In the genomic region with DNA sequence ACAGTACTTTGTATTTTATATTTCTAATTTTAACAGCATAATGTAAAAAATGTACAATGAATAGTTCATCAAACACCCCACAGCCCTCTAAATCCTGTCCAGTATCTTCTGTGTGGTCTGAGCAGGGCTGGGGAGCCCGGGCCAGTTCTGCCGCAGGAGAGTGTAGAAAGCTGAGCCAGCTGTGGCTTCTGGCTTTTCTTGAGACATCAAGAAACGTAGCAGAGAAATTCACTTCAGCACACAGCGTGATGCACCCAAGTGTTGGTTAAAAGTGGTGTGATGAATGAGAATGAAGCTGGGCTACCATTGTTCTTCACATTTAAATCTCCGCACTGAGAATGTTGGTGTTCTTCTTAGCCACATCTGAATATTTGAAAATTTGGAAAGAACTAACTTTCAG, we compare ENCODE assay signal across 10 cellular contexts. TPM values are rescaled to one million over a fixed set of nuclear protein-coding genes. Genes with fewer than 3 reads are reported as not detected.
A peak's percentile ranks its signal among the peaks of the same experiment; 100 is the strongest.
DNase-seq lines count a peak whose midpoint lies in the region; ATAC-seq and TF ChIP-seq lines count a peak whose summit lies in the region.
"Had no signal": no experiment of that assay in that cellular context is flagged by ENCODE, and none has a peak within 500 bp of the region (broad histone marks: within the 10 kb centered on the region; RNA-seq: fewer than 3 reads in every experiment).

No MANE protein-coding gene starts in this region.

- peak; percentile 8 for DNase-seq in MG63
- DNase-seq in MCF 10A (ENCODE audit: unreplicated experiment): no peak
- no peak for DNase-seq in kidney glomerular epithelial cell (lab: John Stamatoyannopoulos, UW)
- DNase-seq in OCI-M2 (lab: John Stamatoyannopoulos, UW; ENCODE audit: unreplicated experiment): no peak
- no peak for DNase-seq in stimulated activated CD4-positive, alpha-beta T cell treated with anti-CD3 and anti-CD28 coated beads, Interleukin-4, amount 100 ng/mL, for 24 hours
- DNase-seq: amniotic stem cell; stimulated activated CD4-positive, alpha-beta T cell treated with anti-CD3 and anti-CD28 coated beads, Interleukin-1b, Interleukin-23, amount 100 ng/mL, for 48 hours had no signal

- no TSS peak for BruUV-seq in MCF 10A (replicated peaks; lab: Mats Ljungman, UMichigan)

- H3K36me3 Mint-ChIP-seq in MCF 10A (ENCODE audit: insufficient read depth, unreplicated experiment): no peaks in the 10 kb centered on the region

- ATAC-seq in HG03135 (IDR thresholded peaks at IDR 0.05; ENCODE audit: unreplicated experiment): no peak

- H3K9me3 ChIP-seq in MG63 (no peaks in the 10 kb centered on the region), iPS-18a (ENCODE audit: control insufficient read depth, low read depth, low read length) (no peaks in the 10 kb centered on the region), skeletal muscle tissue (ENCODE audit: control insufficient read depth in 3 of 3, low read length in 3 of 3) (no peaks in the 10 kb centered on the region)

- H3K27ac ChIP-seq in iPS-18a (ENCODE audit: low read length): peak overlapping the region; percentile 14
- peak overlapping the region; percentile 54 for H3K27ac ChIP-seq in skeletal muscle tissue (ENCODE audit: low read depth, low read length)

- H3K27ac Mint-ChIP-seq in MCF 10A (ENCODE audit: low read depth, unreplicated experiment): peak overlapping the region; percentile 86

- H3K27me3 Mint-ChIP-seq in MCF 10A (ENCODE audit: insufficient read depth, unreplicated experiment): no peaks in the 10 kb centered on the region

- H3K4me3 ChIP-seq in MG63 (peak overlapping the region; percentile 12; the same call in 1 of the 2 replicates), iPS-18a (ENCODE audit: low read length) (peak overlapping the region; percentile 1), skeletal muscle tissue (ENCODE audit: low read length in 3 of 3) (no peak overlapping the region)

- POLR2A ChIA-PET in MCF 10A (lab: Yijun Ruan, JAX): interaction anchor here (0.6 to 1.5 kb wide), 4 partner anchors 15 to 781 kb away, joined by 3 to 5 read pairs (median 4); no protein-coding TSS in a partner anchor

- H3K4me3 Mint-ChIP-seq in MCF 10A (ENCODE audit: unreplicated experiment): peak overlapping the region; percentile 62

- no peaks in the 10 kb centered on the region for H3K9me3 Mint-ChIP-seq in MCF 10A (ENCODE audit: unreplicated experiment)

- TF ChIP-seq CTCF in MCF 10A (IDR thresholded peaks at IDR 0.05; ENCODE audit: unreplicated experiment): no peak

- peaks cover 18% of the 10 kb centered on the region for H3K4me1 Mint-ChIP-seq in MCF 10A (ENCODE audit: insufficient read depth, unreplicated experiment)

- H3K9ac ChIP-seq in iPS-18a (ENCODE audit: low read length) (no peak overlapping the region), skeletal muscle tissue (ENCODE audit: low read depth in 1 of 3, low read length in 3 of 3) (no peak overlapping the region)

- no peaks in the 10 kb centered on the region for H3K36me3 ChIP-seq in MG63
- no peaks in the 10 kb centered on the region for H3K36me3 ChIP-seq in iPS-18a (ENCODE audit: control insufficient read depth, low read depth, low read length)
- H3K36me3 ChIP-seq in skeletal muscle tissue (ENCODE audit: control insufficient read depth in 3 of 3, insufficient read depth in 3 of 3, low read length in 3 of 3): no peaks in the 10 kb centered on the region

- intact Hi-C loops in MCF 10A (cut with micrococcal nuclease): no loop called here

- peaks cover 11% of the 10 kb centered on the region for H3K4me1 ChIP-seq in iPS-18a (ENCODE audit: control insufficient read depth, low read depth, low read length)
- H3K4me1 ChIP-seq in skeletal muscle tissue (ENCODE audit: control insufficient read depth in 3 of 3, insufficient read depth in 3 of 3, low read length in 3 of 3): peaks cover 3 to 15% (median 4%) of the 10 kb centered on the region in 3 donors

- CTCF ChIA-PET in MCF 10A (lab: Yijun Ruan, JAX): interaction anchor here (0.5 to 2.0 kb wide), 6 partner anchors 16 to 428 kb away, joined by 3 to 7 read pairs (median 4); partner anchors contain the start of gene ANAPC1

- no peaks in the 10 kb centered on the region for H3K27me3 ChIP-seq in MG63
- H3K27me3 ChIP-seq in iPS-18a (ENCODE audit: control insufficient read depth, insufficient read depth, low read length): no peaks in the 10 kb centered on the region
- H3K27me3 ChIP-seq in skeletal muscle tissue (ENCODE audit: control insufficient read depth in 3 of 3, insufficient read depth in 3 of 3, low read length in 3 of 3): peaks cover 0 to 4% (median 0%) of the 10 kb centered on the region in 3 donors

RNA-seq across cellular contexts. Expression of gene TMEM87B, which starts 23.6 kb away (rescaled TPM):
- 7.0 and 32.9 TPM in 2 replicates for total RNA-seq in MG63 (2014; rRNA removed; shearing (Covaris generic); ENCODE audit: low replicate concordance)
- total RNA-seq in MCF 10A (2022): 29.1 and 39.2 TPM in 2 replicates
- total RNA-seq in skeletal muscle tissue: 30.3 TPM

Comparison
In these comparisons a context has a peak if more than half of its experiments do, and no peak if none do; other contexts are left out.
1. H3K4me3 ChIP-seq: peak in MG63 (single experiment) and iPS-18a (single experiment); none in skeletal muscle tissue (0 of 3).